Comparison of ENCODE assay signal across 8 cellular contexts in the genomic region with DNA sequence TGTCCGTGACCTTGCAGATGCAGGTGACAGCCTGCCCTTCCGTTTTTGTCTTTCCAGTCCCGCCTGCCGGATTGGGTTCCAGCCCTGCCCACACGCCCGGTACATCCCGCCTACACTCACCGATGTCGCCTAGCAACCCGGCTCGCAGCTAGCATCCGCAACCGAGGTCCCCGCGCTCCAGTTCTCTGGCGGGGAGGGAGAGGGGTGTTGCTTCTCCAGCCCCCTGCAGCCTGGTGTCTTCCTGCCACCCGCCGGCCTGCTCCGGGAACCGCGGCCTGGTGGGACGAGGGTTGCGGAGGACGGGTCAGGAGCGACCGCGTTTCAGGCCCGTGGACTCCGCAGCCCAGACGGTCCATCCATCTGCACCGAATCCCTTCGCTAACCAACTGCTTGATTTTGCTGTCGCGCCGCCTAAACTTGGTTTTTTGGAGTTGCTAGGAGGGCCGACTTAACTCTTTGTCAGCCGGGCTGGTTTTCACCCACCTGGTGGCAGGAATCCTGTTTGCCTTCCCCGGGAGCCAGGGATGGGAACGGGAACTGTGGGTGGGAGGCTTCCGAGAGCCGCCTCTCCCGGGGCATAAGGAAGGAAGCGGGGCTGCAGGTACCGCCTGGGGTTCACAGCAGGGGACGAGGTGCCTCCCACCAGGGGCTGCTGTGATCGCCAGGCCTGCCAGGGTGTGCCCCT. TPM values are rescaled to one million over a fixed set of nuclear protein-coding genes. Genes with fewer than 3 reads are reported as not detected.
A peak's percentile ranks its signal among the peaks of the same experiment; 100 is the strongest.
DNase-seq lines count a peak whose midpoint lies in the region; ATAC-seq, FAIRE-seq and TF ChIP-seq lines count a peak whose summit lies in the region.

No MANE protein-coding gene starts in this region.

- WGBS in GM12878 (ENCODE audit: insufficient coverage, insufficient replicate concordance, low lambda C conversion rate, missing lambda C conversion rate): 9% methylated on average over 46 of the region's 46 CpGs

- intact Hi-C loops in GM12878 (cut with micrococcal nuclease; ENCODE audit: unreplicated experiment): no loop called here

- H3K9me3 ChIP-seq in ES-I3 (ENCODE audit: control insufficient read depth, insufficient read depth, low read length) (peaks cover 6% of the 10 kb centered on the region; the same call in 1 of the 2 replicates), GM12878 (replicated peaks; ENCODE audit: control insufficient read depth, insufficient read depth, low read length) (no peaks in the 10 kb centered on the region; the same call in 2 of the 3 replicates), keratinocyte (ENCODE audit: control insufficient read depth, low read depth, low read length) (no peaks in the 10 kb centered on the region)

- RAD21 ChIA-PET in GM12878 (lab: Charles Lee; ENCODE audit: unreplicated experiment): no interaction called here

- no TSS peak for BruUV-seq in GM12878 (replicated peaks; lab: Mats Ljungman, UMichigan)

- peaks cover 2 to 4% of the 10 kb centered on the region in 2 experiments; a peak in 3 of 4 replicates for H3K27me3 ChIP-seq in GM12878 (replicated peaks in 1 of 2; ENCODE audit: control insufficient read depth in 2 of 2, insufficient read depth in 2 of 2, low read length in 1 of 2)
- peaks cover 30% of the 10 kb centered on the region for H3K27me3 ChIP-seq in keratinocyte (ENCODE audit: control insufficient read depth, extremely low read depth, insufficient read depth, low read length)

- TF ChIP-seq CTCF in GM12878 (IDR thresholded peaks at IDR 0.05 in 2 of 3, conservative IDR thresholded peaks at IDR 0.05 in 1 of 3; ENCODE audit: control insufficient read depth in 2 of 3, extremely low read depth in 1 of 3, insufficient read depth in 1 of 3, low read depth in 3 of 3, low read length in 3 of 3) (no peak), keratinocyte (optimal IDR thresholded peaks at IDR 0.05 in 1 of 3, IDR thresholded peaks at IDR 0.05 in 1 of 3, conservative IDR thresholded peaks at IDR 0.05 in 1 of 3; ENCODE audit: extremely low read depth in 1 of 3, insufficient read depth in 2 of 3, low read length in 3 of 3) (peak in 1 of 3 experiments; percentile 27)

- H4K20me1 ChIP-seq in GM12878 (ENCODE audit: control insufficient read depth, insufficient read depth) (no peaks in the 10 kb centered on the region), keratinocyte (ENCODE audit: control insufficient read depth, extremely low read depth, insufficient read depth, low read length) (no peaks in the 10 kb centered on the region)

- no peak for FAIRE-seq in GM12878 (lab: Jason Lieb, UNC)
- no peak for FAIRE-seq in keratinocyte (lab: Jason Lieb, UNC)

- no peak overlapping the region for H2AFZ ChIP-seq in GM12878 (ENCODE audit: control insufficient read depth, low read depth, low read length)
- no peak overlapping the region for H2AFZ ChIP-seq in keratinocyte (ENCODE audit: control insufficient read depth, low read length)

- no peak for TF ChIP-seq POLR2A in GM12878 (IDR thresholded peaks at IDR 0.05; ENCODE audit: low read depth, low read length)

- H3K4me2 ChIP-seq in GM12878 (ENCODE audit: control insufficient read depth, insufficient read depth) (0 out of 2 replicates have a peak overlapping the region, but pooled peaks have one; percentile 17), keratinocyte (ENCODE audit: control insufficient read depth, extremely low read depth, insufficient read depth, low read depth, low read length) (peak overlapping the region; percentile 10)

- H3K4me3 ChIP-seq in GM12878 (no peak overlapping the region), keratinocyte (ENCODE audit: control insufficient read depth in 2 of 3, extremely low read depth in 1 of 3, insufficient read depth in 2 of 3, low read depth in 1 of 3, low read length in 3 of 3) (no peak overlapping the region)

- no peak for ATAC-seq in GM12878
- ATAC-seq in HG03097 (IDR thresholded peaks at IDR 0.05; ENCODE audit: low FRiP score, unreplicated experiment): no peak

- H3K9ac ChIP-seq in ES-I3 (ENCODE audit: low read depth, low read length) (peak overlapping the region; percentile 24; the same call in 1 of the 2 replicates), GM12878 (ENCODE audit: control insufficient read depth, insufficient read depth, low read length) (no peak overlapping the region), keratinocyte (ENCODE audit: control insufficient read depth, extremely low read depth, insufficient read depth, low read length) (no peak overlapping the region)

- CTCF ChIA-PET in GM12878 (lab: Yijun Ruan, JAX): no interaction called here

- no peak for TF ChIP-seq EP300 in GM12878 (IDR thresholded peaks at IDR 0.05; ENCODE audit: borderline replicate concordance in 1 of 2, control insufficient read depth in 1 of 2, low read depth in 2 of 2, low read length in 2 of 2)

- POLR2A ChIA-PET in GM12878 (lab: Charles Lee): no interaction called here

- H3K27ac ChIP-seq in GM12878 (ENCODE audit: control insufficient read depth, insufficient read depth): no peak overlapping the region
- no peak overlapping the region for H3K27ac ChIP-seq in keratinocyte (ENCODE audit: control insufficient read depth, insufficient read depth, low read length)

- DNase-seq in T follicular helper cell (ENCODE audit: low read depth) (peak; percentile 26), GM12878 (ENCODE audit: low read depth, low spot score) (no peak), keratinocyte (ENCODE audit: low read depth, low spot score) (no peak), kidney tubule cell (ENCODE audit: low spot score) (no peak), NOMO-1 (lab: John Stamatoyannopoulos, UW; ENCODE audit: unreplicated experiment in 2 of 2) (no peak)
- peak; percentile 57 for DNase-seq in stimulated activated CD8-positive, alpha-beta memory T cell treated with anti-CD3 and anti-CD28 coated beads, Interleukin-12 subunit alpha, Interleukin-12 subunit beta, amount 100 ng/mL, for 4 hours (ENCODE audit: low read depth)

- SMC1A ChIA-PET in GM12878 (lab: Charles Lee; ENCODE audit: uncharacterized antibody, unreplicated experiment): no interaction called here

- no peaks in the 10 kb centered on the region for H3K79me2 ChIP-seq in GM12878 (ENCODE audit: control insufficient read depth, insufficient read depth, low read length)
- H3K79me2 ChIP-seq in keratinocyte (ENCODE audit: control insufficient read depth, insufficient read depth, low read length): no peaks in the 10 kb centered on the region

- H3K36me3 ChIP-seq in ES-I3 (ENCODE audit: insufficient read depth, low read length) (no peaks in the 10 kb centered on the region; the same call in 1 of the 2 replicates), GM12878 (ENCODE audit: control insufficient read depth in 2 of 2, insufficient read depth in 2 of 2, low read length in 1 of 2) (no peaks in the 10 kb centered on the region), keratinocyte (ENCODE audit: control insufficient read depth in 2 of 2, extremely low read depth in 1 of 2, insufficient read depth in 2 of 2, low read length in 2 of 2) (no peaks in the 10 kb centered on the region)

- H3K9me1 ChIP-seq in keratinocyte (ENCODE audit: control insufficient read depth, extremely low read depth, insufficient read depth, low read length): no peaks in the 10 kb centered on the region

- dilution Hi-C loops in keratinocyte (cut with MboI; ENCODE audit: extremely low pct_ligation_motif_present, low sequenced_read_pairs): no loop called here

- H3K4me1 ChIP-seq in ES-I3 (ENCODE audit: insufficient read depth, low read length) (no peaks in the 10 kb centered on the region), GM12878 (ENCODE audit: control insufficient read depth, insufficient read depth, low read length) (0 out of 2 replicates have a peak, but pooled peaks cover 4% of the 10 kb centered on the region), keratinocyte (ENCODE audit: control insufficient read depth, extremely low read depth, insufficient read depth, low read length) (peaks cover 2% of the 10 kb centered on the region)

- no peak for TF ChIP-seq RAD21 in GM12878 (IDR thresholded peaks at IDR 0.05; ENCODE audit: insufficient read depth, low read depth, low read length)

- in situ Hi-C loops in GM12878 (cut with MboI): no loop called here

RNA-seq across cellular contexts. Expression of gene MATK, which starts 15.4 kb away (rescaled TPM):
- 4.8 and 7.6 TPM in 2 replicates for total RNA-seq in GM12878 (2013; cell fraction: nucleolus; rRNA removed)
- total RNA-seq in GM12878 (2014; rRNA removed): 1.8 and 1.9 TPM in 2 replicates
- total RNA-seq in GM12878 (2014; rRNA removed; fragmentation: Illumina TruSeq; extraction: Trizol): 0.37 and 0.72 TPM in 2 replicates
- 1.6 and 1.8 TPM in 2 replicates for total RNA-seq in GM12878 (2021)
- polyA plus RNA-seq in GM12878 (2011; ENCODE audit: low read depth): 0.35 TPM
- polyA plus RNA-seq in GM12878 (2011; rRNA removed): 1.4 and 2.2 TPM in 2 replicates
- polyA plus RNA-seq in GM12878 (2011; cell fraction: cytosol; rRNA removed): 3.2 and 5.0 TPM in 2 replicates
- polyA plus RNA-seq in GM12878 (2011; cell fraction: nucleus; rRNA removed): 7.0 and 7.2 TPM in 2 replicates
- 0.41 and 1.4 TPM in 2 replicates for polyA plus RNA-seq in GM12878 (2012)
- 0.38 TPM in 1 of 2 replicates, not detected in the other for polyA plus RNA-seq in GM12878 (2014; fragmentation: Illumina TruSeq; extraction: Trizol)
- not detected for polyA plus RNA-seq in GM12878 (2014; fragmentation: Nextera tagmentation; extraction: Ambion mirVana)
- 1.6 TPM in 2 replicates for polyA plus RNA-seq in GM12878 (2014; rRNA removed)
- under 1 TPM; 0.24 to 0.71 TPM for polyA plus RNA-seq in GM12878 (2016; fragmentation: Nextera tagmentation; extraction: Ambion mirVana)
- 2.3 and 2.6 TPM in 2 replicates for polyA minus RNA-seq in GM12878 (2011; rRNA and poly(A)+ RNA removed)
- polyA minus RNA-seq in GM12878 (2011; cell fraction: cytosol; rRNA and poly(A)+ RNA removed): 1.4 and 2.9 TPM in 2 replicates
- 2.2 TPM in 2 replicates for polyA minus RNA-seq in GM12878 (2011; cell fraction: nucleus; rRNA and poly(A)+ RNA removed)
- 0.05 to 0.27 TPM (median 0.16 TPM) in 3 replicates for polyA plus RNA-seq in keratinocyte
- not detected for polyA plus RNA-seq in keratinocyte (2011; ENCODE audit: low read depth)
- polyA plus RNA-seq in keratinocyte (2011; cell fraction: cytosol; rRNA removed): 0.11 and 0.22 TPM in 2 replicates
- polyA plus RNA-seq in keratinocyte (2011; cell fraction: nucleus; rRNA removed): 0.22 and 0.43 TPM in 2 replicates
- polyA plus RNA-seq in keratinocyte (2012; ENCODE audit: low replicate concordance): 0.08 and 0.38 TPM in 2 replicates
- not detected in 3 replicates for polyA minus RNA-seq in keratinocyte
- 2.7 TPM for polyA minus RNA-seq in keratinocyte (2011; cell fraction: cytosol; rRNA and poly(A)+ RNA removed)
- not detected in 2 replicates for polyA minus RNA-seq in keratinocyte (2011; cell fraction: nucleus; rRNA and poly(A)+ RNA removed)

RNA-seq across cellular contexts. Expression of gene RAX2, which starts 29.5 kb away (rescaled TPM):
- total RNA-seq in GM12878 (2013; cell fraction: nucleolus; rRNA removed): not detected in 2 replicates
- not detected in 2 replicates for total RNA-seq in GM12878 (2014; rRNA removed)
- not detected in 2 replicates for total RNA-seq in GM12878 (2014; rRNA removed; fragmentation: Illumina TruSeq; extraction: Trizol)
- not detected in 2 replicates for total RNA-seq in GM12878 (2021)
- not detected for polyA plus RNA-seq in GM12878 (2011; ENCODE audit: low read depth)
- not detected in 2 replicates for polyA plus RNA-seq in GM12878 (2011; rRNA removed)
- not detected in 2 replicates for polyA plus RNA-seq in GM12878 (2011; cell fraction: cytosol; rRNA removed)
- polyA plus RNA-seq in GM12878 (2011; cell fraction: nucleus; rRNA removed): not detected in 2 replicates
- not detected in 2 replicates for polyA plus RNA-seq in GM12878 (2012)
- not detected in 2 replicates for polyA plus RNA-seq in GM12878 (2014; fragmentation: Illumina TruSeq; extraction: Trizol)
- polyA plus RNA-seq in GM12878 (2014; fragmentation: Nextera tagmentation; extraction: Ambion mirVana): not detected
- not detected in 2 replicates for polyA plus RNA-seq in GM12878 (2014; rRNA removed)
- polyA plus RNA-seq in GM12878 (2016; fragmentation: Nextera tagmentation; extraction: Ambion mirVana): not detected
- not detected in 2 replicates for polyA minus RNA-seq in GM12878 (2011; rRNA and poly(A)+ RNA removed)
- polyA minus RNA-seq in GM12878 (2011; cell fraction: cytosol; rRNA and poly(A)+ RNA removed): not detected in 2 replicates
- polyA minus RNA-seq in GM12878 (2011; cell fraction: nucleus; rRNA and poly(A)+ RNA removed): not detected in 2 replicates
- not detected in 3 replicates for polyA plus RNA-seq in keratinocyte
- polyA plus RNA-seq in keratinocyte (2011; ENCODE audit: low read depth): not detected
- not detected in 2 replicates for polyA plus RNA-seq in keratinocyte (2011; cell fraction: cytosol; rRNA removed)
- not detected in 2 replicates for polyA plus RNA-seq in keratinocyte (2011; cell fraction: nucleus; rRNA removed)
- polyA plus RNA-seq in keratinocyte (2012; ENCODE audit: low replicate concordance): not detected in 2 replicates
- not detected in 3 replicates for polyA minus RNA-seq in keratinocyte
- polyA minus RNA-seq in keratinocyte (2011; cell fraction: cytosol; rRNA and poly(A)+ RNA removed): not detected
- not detected in 2 replicates for polyA minus RNA-seq in keratinocyte (2011; cell fraction: nucleus; rRNA and poly(A)+ RNA removed)

RNA-seq across cellular contexts. Expression of gene MRPL54, which starts 39.1 kb away (rescaled TPM):
- 2.3 and 4.9 TPM in 2 replicates for total RNA-seq in GM12878 (2013; cell fraction: nucleolus; rRNA removed)
- 81.9 and 86.2 TPM in 2 replicates for total RNA-seq in GM12878 (2014; rRNA removed)
- total RNA-seq in GM12878 (2014; rRNA removed; fragmentation: Illumina TruSeq; extraction: Trizol): 73.2 and 77.4 TPM in 2 replicates
- total RNA-seq in GM12878 (2021): 72.9 and 75.5 TPM in 2 replicates
- polyA plus RNA-seq in GM12878 (2011; ENCODE audit: low read depth): 36.4 TPM
- 39.4 and 61.6 TPM in 2 replicates for polyA plus RNA-seq in GM12878 (2011; rRNA removed)
- 108 and 146 TPM in 2 replicates for polyA plus RNA-seq in GM12878 (2011; cell fraction: cytosol; rRNA removed)
- polyA plus RNA-seq in GM12878 (2011; cell fraction: nucleus; rRNA removed): 42.6 and 53.5 TPM in 2 replicates
- polyA plus RNA-seq in GM12878 (2012): 44.9 and 55.2 TPM in 2 replicates
- 14.3 and 46.5 TPM in 2 replicates for polyA plus RNA-seq in GM12878 (2014; fragmentation: Illumina TruSeq; extraction: Trizol)
- 10 to 100 TPM in 1 of 2 experiments, 1 to 10 TPM in 1; 3.1 to 14.9 TPM for polyA plus RNA-seq in GM12878 (2014; fragmentation: Nextera tagmentation; extraction: Ambion mirVana)
- 78.3 and 107 TPM in 2 replicates for polyA plus RNA-seq in GM12878 (2014; rRNA removed)
- 10 to 100 TPM; 86.3 to 98.7 TPM for polyA plus RNA-seq in GM12878 (2016; fragmentation: Nextera tagmentation; extraction: Ambion mirVana)
- polyA minus RNA-seq in GM12878 (2011; rRNA and poly(A)+ RNA removed): 6.1 and 12.8 TPM in 2 replicates
- 7.8 and 10.6 TPM in 2 replicates for polyA minus RNA-seq in GM12878 (2011; cell fraction: cytosol; rRNA and poly(A)+ RNA removed)
- 5.4 and 7.7 TPM in 2 replicates for polyA minus RNA-seq in GM12878 (2011; cell fraction: nucleus; rRNA and poly(A)+ RNA removed)
- 27.0 to 35.6 TPM (median 30.0 TPM) in 3 replicates for polyA plus RNA-seq in keratinocyte
- 35.4 TPM for polyA plus RNA-seq in keratinocyte (2011; ENCODE audit: low read depth)
- polyA plus RNA-seq in keratinocyte (2011; cell fraction: cytosol; rRNA removed): 17.8 and 32.1 TPM in 2 replicates
- polyA plus RNA-seq in keratinocyte (2011; cell fraction: nucleus; rRNA removed): 7.8 and 11.8 TPM in 2 replicates
- polyA plus RNA-seq in keratinocyte (2012; ENCODE audit: low replicate concordance): 29.3 and 37.3 TPM in 2 replicates
- 2.9 to 3.7 TPM (median 3.4 TPM) in 3 replicates for polyA minus RNA-seq in keratinocyte
- polyA minus RNA-seq in keratinocyte (2011; cell fraction: cytosol; rRNA and poly(A)+ RNA removed): 10.9 TPM
- 2.8 and 3.3 TPM in 2 replicates for polyA minus RNA-seq in keratinocyte (2011; cell fraction: nucleus; rRNA and poly(A)+ RNA removed)

RNA-seq across cellular contexts. Expression of gene APBA3, which starts 40.1 kb away (rescaled TPM):
- total RNA-seq in GM12878 (2013; cell fraction: nucleolus; rRNA removed): 58.3 and 70.4 TPM in 2 replicates
- total RNA-seq in GM12878 (2014; rRNA removed) (29.4 and 29.6 TPM in 2 replicates), GM12878 (2014; rRNA removed; fragmentation: Illumina TruSeq; extraction: Trizol) (8.7 and 11.5 TPM in 2 replicates), GM12878 (2021) (24.7 and 27.0 TPM in 2 replicates)
- 8.7 TPM for polyA plus RNA-seq in GM12878 (2011; ENCODE audit: low read depth)
- polyA plus RNA-seq in GM12878 (2011; rRNA removed) (5.8 and 13.4 TPM in 2 replicates), GM12878 (2014; fragmentation: Illumina TruSeq; extraction: Trizol) (1.9 and 8.8 TPM in 2 replicates), GM12878 (2014; fragmentation: Nextera tagmentation; extraction: Ambion mirVana) (under 1 TPM; 0.31 to 0.91 TPM), GM12878 (2014; rRNA removed) (36.4 and 40.4 TPM in 2 replicates), GM12878 (2016; fragmentation: Nextera tagmentation; extraction: Ambion mirVana) (10 to 100 TPM; 23.2 to 27.3 TPM), keratinocyte (5.6 to 14.0 TPM (median 6.7 TPM) in 3 replicates)
- polyA plus RNA-seq in GM12878 (2011; cell fraction: cytosol; rRNA removed): 21.6 and 28.8 TPM in 2 replicates
- 80.2 and 82.1 TPM in 2 replicates for polyA plus RNA-seq in GM12878 (2011; cell fraction: nucleus; rRNA removed)
- 21.4 and 25.3 TPM in 2 replicates for polyA plus RNA-seq in GM12878 (2012)
- 8.6 and 22.0 TPM in 2 replicates for polyA minus RNA-seq in GM12878 (2011; rRNA and poly(A)+ RNA removed)
- polyA minus RNA-seq in GM12878 (2011; cell fraction: cytosol; rRNA and poly(A)+ RNA removed): 9.4 and 10.7 TPM in 2 replicates
- polyA minus RNA-seq in GM12878 (2011; cell fraction: nucleus; rRNA and poly(A)+ RNA removed): 22.6 and 33.4 TPM in 2 replicates
- polyA plus RNA-seq in keratinocyte (2011; ENCODE audit: low read depth): 7.7 TPM
- polyA plus RNA-seq in keratinocyte (2011; cell fraction: cytosol; rRNA removed): 5.3 and 11.5 TPM in 2 replicates
- 22.1 and 31.5 TPM in 2 replicates for polyA plus RNA-seq in keratinocyte (2011; cell fraction: nucleus; rRNA removed)
- 8.5 and 13.0 TPM in 2 replicates for polyA plus RNA-seq in keratinocyte (2012; ENCODE audit: low replicate concordance)
- 4.9 to 9.7 TPM (median 6.8 TPM) in 3 replicates for polyA minus RNA-seq in keratinocyte
- polyA minus RNA-seq in keratinocyte (2011; cell fraction: cytosol; rRNA and poly(A)+ RNA removed): 18.4 TPM
- polyA minus RNA-seq in keratinocyte (2011; cell fraction: nucleus; rRNA and poly(A)+ RNA removed): 14.9 TPM in 2 replicates

Comparison
In these comparisons a context has a peak if more than half of its experiments do, and no peak if none do; other contexts are left out.
1. DNase-seq: peak in T follicular helper cell (single experiment) and stimulated activated CD8-positive, alpha-beta memory T cell treated with anti-CD3 and anti-CD28 coated beads, Interleukin-12 subunit alpha, Interleukin-12 subunit beta, amount 100 ng/mL, for 4 hours (single experiment); none in GM12878 (single experiment), keratinocyte (single experiment), kidney tubule cell (single experiment) and NOMO-1 (0 of 2).